Comparison of ENCODE assay signal across 28 cellular contexts in the genomic region with DNA sequence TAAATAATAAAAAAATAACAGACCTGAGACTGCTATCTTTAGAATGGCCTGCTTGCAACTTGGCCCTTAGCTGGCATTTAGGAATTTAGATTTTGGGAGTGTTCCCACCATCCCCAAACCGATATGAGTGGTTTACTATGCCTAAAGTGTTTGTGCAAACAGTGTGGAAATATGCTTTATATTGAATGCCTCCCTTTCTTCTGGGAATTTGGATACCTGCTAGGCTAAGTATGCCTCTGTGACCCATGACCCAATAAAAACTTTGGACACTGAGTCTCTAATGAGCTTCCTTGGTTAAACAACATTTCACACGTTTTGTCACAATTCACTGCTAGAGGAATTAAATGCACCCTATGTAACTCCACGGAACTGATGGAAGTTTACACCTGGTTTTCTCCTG.
"Had no signal": no experiment of that assay in that cellular context is flagged by ENCODE, and none has a peak within 500 bp of the region (broad histone marks: within the 10 kb centered on the region; RNA-seq: fewer than 3 reads in every experiment).

No MANE protein-coding gene starts in this region.

- H3K4me1 Mint-ChIP-seq: activated CD8-positive, alpha-beta memory T cell treated with anti-CD3 and anti-CD28 coated beads, Interleukin-2, amount 10 ng/mL, durations not matched to agents 7 days and 5 days; activated naive CD4-positive, alpha-beta T cell treated with anti-CD3 and anti-CD28 coated beads, Interleukin-2, amount 50 U/mL, for 24 hours; activated naive CD8-positive, alpha-beta T cell treated with anti-CD3 and anti-CD28 coated beads for 36 hours; activated naive CD8-positive, alpha-beta T cell treated with anti-CD3 and anti-CD28 coated beads, Interleukin-2, amount 50 U/mL, for 24 hours; WTC11 had no signal

- H3K4me3 ChIP-seq: adrenal gland, body of pancreas, colonic mucosa, esophagus squamous epithelium, gastroesophageal sphincter had no signal

- H3K9me3 Mint-ChIP-seq: activated CD4-positive, alpha-beta memory T cell treated with anti-CD3 and anti-CD28 coated beads for 36 hours; activated naive CD4-positive, alpha-beta T cell treated with anti-CD3 and anti-CD28 coated beads, Interleukin-2, amount 50 U/mL, for 24 hours; activated T-helper 1 cell treated with anti-CD3 and anti-CD28 coated beads, Interleukin-12 subunit alpha, Interleukin-12 subunit beta, Interleukin-2, Interleukin-4 antibody, amounts not matched to agents 30 ng/mL and 10 ng/mL and 1 ng/mL, durations not matched to agents 14 hours and 24 hours and 36 hours; activated T-helper 2 cell treated with anti-CD3 and anti-CD28 coated beads, Interferon-gamma antibody, Interleukin-2, Interleukin-4, amounts not matched to agents 10 μg/mL and 5 μg/mL and 100 μg/mL, durations not matched to agents 14 hours and 24 hours and 36 hours had no signal

- H3K36me3 ChIP-seq: adrenal gland, colonic mucosa, esophagus squamous epithelium, gastroesophageal sphincter had no signal

- H3K27ac ChIP-seq: colonic mucosa, epithelial cell of prostate, esophagus squamous epithelium had no signal

- H3K4me1 ChIP-seq: colonic mucosa, esophagus squamous epithelium had no signal

- H3K27ac Mint-ChIP-seq: activated CD4-positive, alpha-beta memory T cell treated with anti-CD3 and anti-CD28 coated beads for 36 hours; activated CD8-positive, alpha-beta memory T cell treated with anti-CD3 and anti-CD28 coated beads, Interleukin-2, amount 10 ng/mL, durations not matched to agents 7 days and 5 days; activated CD8-positive, alpha-beta T cell treated with anti-CD3 and anti-CD28 coated beads, Interleukin-2, amount 10 ng/mL, durations not matched to agents 7 days and 5 days; activated naive CD4-positive, alpha-beta T cell treated with anti-CD3 and anti-CD28 coated beads for 36 hours; activated naive CD4-positive, alpha-beta T cell treated with anti-CD3 and anti-CD28 coated beads, Interleukin-2, amount 50 U/mL, for 24 hours; activated naive CD8-positive, alpha-beta T cell treated with anti-CD3 and anti-CD28 coated beads for 36 hours; activated naive CD8-positive, alpha-beta T cell treated with anti-CD3 and anti-CD28 coated beads, Interleukin-2, amount 50 U/mL, for 24 hours; activated T-helper 1 cell treated with anti-CD3 and anti-CD28 coated beads, Interleukin-12 subunit alpha, Interleukin-12 subunit beta, Interleukin-2, Interleukin-4 antibody, amounts not matched to agents 30 ng/mL and 10 ng/mL and 1 ng/mL, durations not matched to agents 14 hours and 24 hours and 36 hours; activated T-helper 2 cell treated with anti-CD3 and anti-CD28 coated beads, Interferon-gamma antibody, Interleukin-2, Interleukin-4, amounts not matched to agents 10 μg/mL and 5 μg/mL and 100 μg/mL, durations not matched to agents 14 hours and 24 hours and 36 hours; WTC11 had no signal

- H3K9me3 ChIP-seq: adrenal gland, body of pancreas, colonic mucosa, esophagus squamous epithelium, gastroesophageal sphincter had no signal

- H3K27me3 ChIP-seq: adrenal gland, body of pancreas, colonic mucosa, esophagus squamous epithelium, gastroesophageal sphincter had no signal

- H3K27me3 Mint-ChIP-seq: activated CD4-positive, alpha-beta memory T cell treated with anti-CD3 and anti-CD28 coated beads for 36 hours; activated CD8-positive, alpha-beta memory T cell treated with anti-CD3 and anti-CD28 coated beads, Interleukin-2, amount 10 ng/mL, durations not matched to agents 7 days and 5 days; activated naive CD4-positive, alpha-beta T cell treated with anti-CD3 and anti-CD28 coated beads, Interleukin-2, amount 50 U/mL, for 24 hours; activated naive CD8-positive, alpha-beta T cell treated with anti-CD3 and anti-CD28 coated beads for 36 hours; activated naive CD8-positive, alpha-beta T cell treated with anti-CD3 and anti-CD28 coated beads, Interleukin-2, amount 50 U/mL, for 24 hours had no signal

- H3K4me3 Mint-ChIP-seq: activated CD4-positive, alpha-beta memory T cell treated with anti-CD3 and anti-CD28 coated beads for 36 hours; activated CD8-positive, alpha-beta memory T cell treated with anti-CD3 and anti-CD28 coated beads, Interleukin-2, amount 10 ng/mL, durations not matched to agents 7 days and 5 days; activated CD8-positive, alpha-beta T cell treated with anti-CD3 and anti-CD28 coated beads, Interleukin-2, amount 10 ng/mL, durations not matched to agents 7 days and 5 days; activated naive CD4-positive, alpha-beta T cell treated with anti-CD3 and anti-CD28 coated beads for 36 hours; activated naive CD4-positive, alpha-beta T cell treated with anti-CD3 and anti-CD28 coated beads, Interleukin-2, amount 50 U/mL, for 24 hours; activated naive CD8-positive, alpha-beta T cell treated with anti-CD3 and anti-CD28 coated beads for 36 hours; activated naive CD8-positive, alpha-beta T cell treated with anti-CD3 and anti-CD28 coated beads, Interleukin-2, amount 50 U/mL, for 24 hours; activated T-helper 1 cell treated with anti-CD3 and anti-CD28 coated beads, Interleukin-12 subunit alpha, Interleukin-12 subunit beta, Interleukin-2, Interleukin-4 antibody, amounts not matched to agents 30 ng/mL and 10 ng/mL and 1 ng/mL, durations not matched to agents 14 hours and 24 hours and 36 hours; WTC11 had no signal

- DNase-seq: activated CD4-positive, alpha-beta memory T cell treated with anti-CD3 and anti-CD28 coated beads for 36 hours; activated CD4-positive, alpha-beta T cell treated with anti-CD3 and anti-CD28 coated beads for 1 hour; activated CD4-positive, alpha-beta T cell treated with anti-CD3 and anti-CD28 coated beads for 48 hours; activated CD8-positive, alpha-beta memory T cell treated with anti-CD3 and anti-CD28 coated beads, Interleukin-2, amount 10 ng/mL, durations not matched to agents 7 days and 5 days; activated CD8-positive, alpha-beta memory T cell treated with anti-CD3 and anti-CD28 coated beads, Interleukin-2, amount 50 U/mL, for 4 hours; activated CD8-positive, alpha-beta T cell treated with anti-CD3 and anti-CD28 coated beads, Interleukin-2, amount 10 ng/mL, durations not matched to agents 7 days and 5 days; activated effector memory CD4-positive, alpha-beta T cell treated with anti-CD3 and anti-CD28 coated beads, Interleukin-2, amount 50 U/mL, for 16 hours; activated naive CD4-positive, alpha-beta T cell treated with anti-CD3 and anti-CD28 coated beads for 36 hours; activated naive CD8-positive, alpha-beta T cell treated with anti-CD3 and anti-CD28 coated beads for 36 hours; activated naive CD8-positive, alpha-beta T cell treated with anti-CD3 and anti-CD28 coated beads, Interleukin-2, amount 50 U/mL, for 24 hours; activated T-cell treated with anti-CD3 and anti-CD28 coated beads, Interleukin-2, amount 50 U/mL, for 1 hour; activated T-cell treated with anti-CD3 and anti-CD28 coated beads, Interleukin-2, amount 50 U/mL, for 48 hours; adrenal gland; amygdala; body of pancreas; central memory CD4-positive, alpha-beta T cell; cerebellar nuclear complex; colonic mucosa; effector CD8-positive, alpha-beta T cell; esophagus squamous epithelium; foreskin melanocyte; T-helper 2 cell had no signal

- ATAC-seq: activated CD8-positive, alpha-beta memory T cell treated with anti-CD3 and anti-CD28 coated beads, Interleukin-2, amount 10 ng/mL, durations not matched to agents 7 days and 5 days; activated CD8-positive, alpha-beta T cell treated with anti-CD3 and anti-CD28 coated beads, Interleukin-2, amount 10 ng/mL, durations not matched to agents 7 days and 5 days; activated naive CD8-positive, alpha-beta T cell treated with anti-CD3 and anti-CD28 coated beads, Interleukin-2, amount 50 U/mL, for 24 hours; body of pancreas; gastroesophageal sphincter; WTC11 had no signal

- H3K36me3 Mint-ChIP-seq: activated CD4-positive, alpha-beta memory T cell treated with anti-CD3 and anti-CD28 coated beads for 36 hours; activated naive CD4-positive, alpha-beta T cell treated with anti-CD3 and anti-CD28 coated beads, Interleukin-2, amount 50 U/mL, for 24 hours had no signal
